In genomic region chr3:42014949-42015533, GRCh38 we compare ENCODE assay signal across 8 cellular contexts. TPM values are rescaled to one million over a fixed set of nuclear protein-coding genes. Genes with fewer than 3 reads are reported as not detected.
A peak's percentile ranks its signal among the peaks of the same experiment; 100 is the strongest.
DNase-seq lines count a peak whose midpoint lies in the region; ATAC-seq and TF ChIP-seq lines count a peak whose summit lies in the region.

No MANE protein-coding gene starts in this region.

- intact Hi-C loops in activated CD4-positive, alpha-beta T cell treated with anti-CD3 and anti-CD28 coated beads, Interleukin-2, amount 10 ng/mL, durations not matched to agents 24 days and 14 days (cut with micrococcal nuclease): loop anchor here (1.0 to 10.0 kb wide), 3 partner anchors 65 to 120 kb away; no protein-coding TSS in a partner anchor

- peaks cover 10% of the 10 kb centered on the region for H3K36me3 Mint-ChIP-seq in activated CD4-positive, alpha-beta T cell treated with anti-CD3 and anti-CD28 coated beads, Interleukin-2, amount 10 ng/mL, durations not matched to agents 24 days and 14 days (ENCODE audit: low read depth)

- no peaks in the 10 kb centered on the region for H3K36me3 ChIP-seq in iPS-20b (ENCODE audit: insufficient read depth, low read depth, low read length)
- no peaks in the 10 kb centered on the region for H3K36me3 ChIP-seq in skeletal muscle satellite cell (ENCODE audit: insufficient read depth, low read length)

- peak overlapping the region; percentile 63; the same call in 1 of the 2 replicates for H3K9ac ChIP-seq in iPS-20b (ENCODE audit: low read depth, low read length)
- peak overlapping the region; percentile 90 for H3K9ac ChIP-seq in skeletal muscle satellite cell (ENCODE audit: low read depth, low read length)

- peak overlapping the region; percentile 95 for H3K4me3 Mint-ChIP-seq in activated CD4-positive, alpha-beta T cell treated with anti-CD3 and anti-CD28 coated beads, Interleukin-2, amount 10 ng/mL, durations not matched to agents 24 days and 14 days

- H3K9me3 Mint-ChIP-seq in activated CD4-positive, alpha-beta T cell treated with anti-CD3 and anti-CD28 coated beads, Interleukin-2, amount 10 ng/mL, durations not matched to agents 24 days and 14 days: no peaks in the 10 kb centered on the region

- H3K27me3 Mint-ChIP-seq in activated CD4-positive, alpha-beta T cell treated with anti-CD3 and anti-CD28 coated beads, Interleukin-2, amount 10 ng/mL, durations not matched to agents 24 days and 14 days: no peaks in the 10 kb centered on the region

- peak overlapping the region; percentile 95 for H3K4me2 ChIP-seq in skeletal muscle satellite cell (ENCODE audit: low read length)

- H3K9me3 ChIP-seq in iPS-20b (ENCODE audit: insufficient read depth, low read depth, low read length): no peaks in the 10 kb centered on the region
- H3K9me3 ChIP-seq in skeletal muscle satellite cell (replicated peaks; ENCODE audit: low read length): no peaks in the 10 kb centered on the region

- DNase-seq in activated CD4-positive, alpha-beta T cell treated with anti-CD3 and anti-CD28 coated beads, Interleukin-2, amount 10 ng/mL, durations not matched to agents 24 days and 14 days: peak; percentile 67
- no peak for DNase-seq in activated CD4-positive, alpha-beta T cell treated with anti-CD3 and anti-CD28 coated beads, Interleukin-2, amount 50 U/mL, for 1 hour
- peak; percentile 12 for DNase-seq in NCI-H748 (lab: John Stamatoyannopoulos, UW; ENCODE audit: unreplicated experiment)
- peak; percentile 5 for DNase-seq in astrocyte of the spinal cord (ENCODE audit: low read depth, low spot score)
- no peak for DNase-seq in GOT3 (lab: John Stamatoyannopoulos, UW)

- no peak overlapping the region for H3K27ac ChIP-seq in iPS-20b (ENCODE audit: low read length)

- no peak for TF ChIP-seq CTCF in astrocyte of the spinal cord (IDR thresholded peaks at IDR 0.05; ENCODE audit: low read depth, low read length)

- no peak for ATAC-seq in HG02938 (IDR thresholded peaks at IDR 0.05; ENCODE audit: unreplicated experiment)

- in situ Hi-C loops in astrocyte of the spinal cord (cut with HindIII; ENCODE audit: low sequenced_read_pairs): no loop called here

- peak overlapping the region; percentile 62 for H3K4me3 ChIP-seq in astrocyte of the spinal cord (ENCODE audit: low read depth, low read length)
- H3K4me3 ChIP-seq in iPS-20b (ENCODE audit: low read length): peak overlapping the region; percentile 64
- peak overlapping the region; percentile 93 for H3K4me3 ChIP-seq in skeletal muscle satellite cell (ENCODE audit: low read length)

- H3K4me1 ChIP-seq in iPS-20b (ENCODE audit: insufficient read depth, low read length) (peaks cover 11% of the 10 kb centered on the region), skeletal muscle satellite cell (ENCODE audit: control insufficient read depth, insufficient read depth, low read length) (peaks cover 28% of the 10 kb centered on the region)

- H3K4me1 Mint-ChIP-seq in activated CD4-positive, alpha-beta T cell treated with anti-CD3 and anti-CD28 coated beads, Interleukin-2, amount 10 ng/mL, durations not matched to agents 24 days and 14 days: peaks cover 47% of the 10 kb centered on the region

- peak overlapping the region; percentile 93 for H3K27ac Mint-ChIP-seq in activated CD4-positive, alpha-beta T cell treated with anti-CD3 and anti-CD28 coated beads, Interleukin-2, amount 10 ng/mL, durations not matched to agents 24 days and 14 days

- H3K27me3 ChIP-seq in iPS-20b (ENCODE audit: insufficient read depth, low read length) (peaks cover 26% of the 10 kb centered on the region; the same call in 1 of the 2 replicates), skeletal muscle satellite cell (ENCODE audit: control insufficient read depth, insufficient read depth, low read length) (no peaks in the 10 kb centered on the region)

RNA-seq across cellular contexts. Expression of gene ULK4, which starts 53.1 kb away (rescaled TPM):
- 6.3 and 10.2 TPM in 2 replicates for total RNA-seq in activated CD4-positive, alpha-beta T cell treated with anti-CD3 and anti-CD28 coated beads, Interleukin-2, amount 10 ng/mL, durations not matched to agents 24 days and 14 days
- total RNA-seq in skeletal muscle satellite cell (2012; rRNA removed): 11.8 and 29.4 TPM in 2 replicates

Comparison
In these comparisons a context has a peak if more than half of its experiments do, and no peak if none do; other contexts are left out.
1. DNase-seq: peak in activated CD4-positive, alpha-beta T cell treated with anti-CD3 and anti-CD28 coated beads, Interleukin-2, amount 10 ng/mL, durations not matched to agents 24 days and 14 days (single experiment), NCI-H748 (single experiment) and astrocyte of the spinal cord (single experiment); none in activated CD4-positive, alpha-beta T cell treated with anti-CD3 and anti-CD28 coated beads, Interleukin-2, amount 50 U/mL, for 1 hour (single experiment) and GOT3 (single experiment).
2. Peak in every context shown above with its lines, with median percentiles within 50 percentile points of each other: H3K4me3 ChIP-seq.